Comparison of ENCODE assay signal across 22 cellular contexts in the genomic region with DNA sequence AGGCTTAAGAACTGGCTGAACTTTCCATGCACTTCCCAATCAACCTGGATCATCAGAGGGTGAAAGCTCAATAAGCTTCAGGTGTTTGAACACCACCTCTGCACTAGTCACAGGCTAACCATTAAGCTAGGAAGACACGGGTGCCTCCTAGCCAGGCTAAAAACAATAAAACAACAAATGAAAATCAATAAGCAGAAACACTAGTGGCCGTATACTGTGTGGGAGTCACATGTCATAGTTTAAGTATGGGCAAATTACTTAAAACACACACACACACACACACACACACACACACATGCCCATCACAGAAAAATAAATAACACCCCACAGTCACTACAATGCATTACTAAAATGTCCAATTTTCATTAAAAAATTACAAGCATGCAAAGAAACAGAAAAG.
"Had no signal": no experiment of that assay in that cellular context is flagged by ENCODE, and none has a peak within 500 bp of the region (broad histone marks: within the 10 kb centered on the region; RNA-seq: fewer than 3 reads in every experiment).

No MANE protein-coding gene starts in this region.

- ATAC-seq: left ventricle myocardium superior; natural killer cell; stimulated activated naive CD8-positive, alpha-beta T cell treated with anti-CD3 and anti-CD28 coated beads, Interleukin-15, amount 100 ng/mL, for 72 hours had no signal

- H3K27ac Mint-ChIP-seq: activated naive CD8-positive, alpha-beta T cell; activated T-helper 1 cell treated with anti-CD3 and anti-CD28 coated beads, Interleukin-12 subunit alpha, Interleukin-12 subunit beta, Interleukin-2, Interleukin-4 antibody, amounts not matched to agents 30 ng/mL and 10 ng/mL and 1 ng/mL, durations not matched to agents 14 hours and 24 hours and 36 hours; natural killer cell; stimulated activated naive CD8-positive, alpha-beta T cell treated with anti-CD3 and anti-CD28 coated beads, Interleukin-15, amount 100 ng/mL, for 72 hours had no signal

- H3K36me3 Mint-ChIP-seq: natural killer cell had no signal

- H3K4me3 Mint-ChIP-seq: activated naive CD8-positive, alpha-beta T cell; activated T-helper 1 cell treated with anti-CD3 and anti-CD28 coated beads, Interleukin-12 subunit alpha, Interleukin-12 subunit beta, Interleukin-2, Interleukin-4 antibody, amounts not matched to agents 30 ng/mL and 10 ng/mL and 1 ng/mL, durations not matched to agents 14 hours and 24 hours and 36 hours; natural killer cell; stimulated activated naive CD8-positive, alpha-beta T cell treated with anti-CD3 and anti-CD28 coated beads, Interleukin-15, amount 100 ng/mL, for 72 hours had no signal

- H3K27me3 Mint-ChIP-seq: activated naive CD8-positive, alpha-beta T cell; stimulated activated naive CD8-positive, alpha-beta T cell treated with anti-CD3 and anti-CD28 coated beads, Interleukin-15, amount 100 ng/mL, for 72 hours had no signal

- H3K27me3 ChIP-seq: dorsolateral prefrontal cortex, right atrium auricular region, suprapubic skin, transverse colon, uterus had no signal

- H3K4me3 ChIP-seq: dorsolateral prefrontal cortex, right atrium auricular region, skin epidermis, suprapubic skin, transverse colon, uterus had no signal

- H3K9me3 ChIP-seq: right atrium auricular region, suprapubic skin, transverse colon, uterus had no signal

- H3K36me3 ChIP-seq: right atrium auricular region, uterus had no signal

- DNase-seq: activated CD4-positive, alpha-beta T cell treated with anti-CD3 and anti-CD28 coated beads, Interleukin-2, amount 50 U/mL, for 48 hours; activated gamma-delta T cell treated with Interleukin-2 at 50 U/mL for 16 hours; amniotic stem cell; caudate nucleus; dorsolateral prefrontal cortex; foreskin melanocyte; head of caudate nucleus; kidney; left ventricle myocardium superior; mesenchymal stem cell; natural killer cell; stimulated activated CD4-positive, alpha-beta T cell treated with anti-CD3 and anti-CD28 coated beads, Interleukin-15, amount 100 ng/mL, for 24 hours; stimulated activated CD4-positive, alpha-beta T cell treated with anti-CD3 and anti-CD28 coated beads, Interleukin-2, amount 100 ng/mL, for 48 hours; stimulated activated naive CD8-positive, alpha-beta T cell treated with anti-CD3 and anti-CD28 coated beads, Interleukin-15, amount 100 ng/mL, for 72 hours; transverse colon; uterus had no signal

- H3K27ac ChIP-seq: dorsolateral prefrontal cortex, epithelial cell of prostate, right atrium auricular region, skin epidermis, suprapubic skin, transverse colon, uterus had no signal

- H3K9me3 Mint-ChIP-seq: activated T-helper 1 cell treated with anti-CD3 and anti-CD28 coated beads, Interleukin-12 subunit alpha, Interleukin-12 subunit beta, Interleukin-2, Interleukin-4 antibody, amounts not matched to agents 30 ng/mL and 10 ng/mL and 1 ng/mL, durations not matched to agents 14 hours and 24 hours and 36 hours; natural killer cell; stimulated activated naive CD8-positive, alpha-beta T cell treated with anti-CD3 and anti-CD28 coated beads, Interleukin-15, amount 100 ng/mL, for 72 hours had no signal

- H3K4me1 ChIP-seq: uterus had no signal

- H3K4me1 Mint-ChIP-seq: natural killer cell; stimulated activated naive CD8-positive, alpha-beta T cell treated with anti-CD3 and anti-CD28 coated beads, Interleukin-15, amount 100 ng/mL, for 72 hours had no signal
